22 cellular contexts compared by ENCODE assay signal in the genomic region with DNA sequence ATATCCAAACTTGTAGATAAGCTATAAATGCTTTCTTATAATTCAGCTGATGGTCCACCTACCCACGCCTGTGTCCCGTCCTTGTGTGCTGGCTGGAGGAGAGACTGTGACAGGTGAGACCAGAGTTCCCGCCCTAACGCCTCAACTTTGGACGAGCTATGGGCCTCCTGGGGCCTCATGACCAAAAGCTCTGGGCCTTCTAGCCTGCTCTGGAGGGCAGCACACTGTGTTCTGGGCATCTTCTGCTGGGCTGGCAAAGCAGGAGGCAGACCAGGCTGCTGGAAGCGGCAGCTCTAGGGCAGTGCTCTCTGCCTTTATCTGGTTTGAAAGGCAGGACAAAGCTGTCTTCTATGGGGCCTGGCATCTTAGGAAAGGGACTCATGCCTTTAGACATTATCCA. TPM values are rescaled to one million over a fixed set of nuclear protein-coding genes. Genes with fewer than 3 reads are reported as not detected.
A peak's percentile ranks its signal among the peaks of the same experiment; 100 is the strongest.
DNase-seq lines count a peak whose midpoint lies in the region; ATAC-seq and TF ChIP-seq lines count a peak whose summit lies in the region.
"Had no signal": no experiment of that assay in that cellular context is flagged by ENCODE, and none has a peak within 500 bp of the region (broad histone marks: within the 10 kb centered on the region; RNA-seq: fewer than 3 reads in every experiment).

No MANE protein-coding gene starts in this region.

- H3K36me3 ChIP-seq in BE2C (no peaks in the 10 kb centered on the region), stomach (no peaks in the 10 kb centered on the region)

- peak; percentile 22 for ATAC-seq in Right ventricle myocardium superior (ENCODE audit: poor library complexity)
- no peak for ATAC-seq in GM19397 (IDR thresholded peaks at IDR 0.05; ENCODE audit: unreplicated experiment)
- ATAC-seq: GM12878 had no signal

- H3K4me3 Mint-ChIP-seq in neural crest cell, result no peak overlapping the region
- H3K4me3 Mint-ChIP-seq: B cell; CD4-positive, CD25-positive, alpha-beta regulatory T cell; CD8-positive, alpha-beta memory T cell had no signal

- no peak overlapping the region for H3K4me3 ChIP-seq in BE2C (ENCODE audit: low read depth, low read length)
- no peak overlapping the region for H3K4me3 ChIP-seq in stomach
- H3K4me3 ChIP-seq: GM12878, GM23248 had no signal

- no peak for DNase-seq in Right ventricle myocardium superior
- DNase-seq in cardiac septum (ENCODE audit: low spot score), result no peak
- DNase-seq in neural crest cell (ENCODE audit: low read depth, low spot score), result no peak
- DNase-seq in BE2C, result no peak
- no peak for DNase-seq in stomach
- DNase-seq: 8988T; CD4-positive, CD25-positive, alpha-beta regulatory T cell; CD8-positive, alpha-beta memory T cell; COR-L47; DMS 273 treated with DMSO at 0.1 percent for 48 hours; DMS53; DND-41; EL; GM23248; HCEC 1CT; IMR-90 had no signal

- 89 to 94% (median 92%) methylated on average over 6 of the region's 6 CpGs for WGBS in stomach, 5 donors

- peaks cover 3% of the 10 kb centered on the region for H3K27me3 Mint-ChIP-seq in neural crest cell (ENCODE audit: low read depth)

- no peak for TF ChIP-seq EP300 in stomach (IDR thresholded peaks at IDR 0.05)

- peaks cover 52% of the 10 kb centered on the region for H3K4me1 Mint-ChIP-seq in neural crest cell
- H3K4me1 Mint-ChIP-seq: B cell; CD4-positive, CD25-positive, alpha-beta regulatory T cell; CD8-positive, alpha-beta memory T cell had no signal

- H3K27ac Mint-ChIP-seq in neural crest cell (ENCODE audit: unreplicated experiment), result peak overlapping the region; percentile 92
- H3K27ac Mint-ChIP-seq: B cell; CD4-positive, CD25-positive, alpha-beta regulatory T cell; CD8-positive, alpha-beta memory T cell had no signal

- no peaks in the 10 kb centered on the region for H3K27me3 ChIP-seq in BE2C
- no peaks in the 10 kb centered on the region for H3K27me3 ChIP-seq in stomach

- no peak for TF ChIP-seq POLR2A in stomach (IDR thresholded peaks at IDR 0.05)

- H3K27ac ChIP-seq in cingulate gyrus (ENCODE audit: low read depth, low read length) (peak overlapping the region; percentile 29), stomach (no peak overlapping the region)
- H3K27ac ChIP-seq: GM23248, HL-60 had no signal

- H3K36me3 Mint-ChIP-seq in neural crest cell (ENCODE audit: low read depth), result peaks cover 3% of the 10 kb centered on the region
- H3K36me3 Mint-ChIP-seq: CD4-positive, CD25-positive, alpha-beta regulatory T cell had no signal

- no peaks in the 10 kb centered on the region for H3K9me3 Mint-ChIP-seq in neural crest cell
- H3K9me3 Mint-ChIP-seq: CD8-positive, alpha-beta memory T cell had no signal

- TF ChIP-seq CTCF in neural crest cell (conservative IDR thresholded peaks at IDR 0.05), result no peak
- no peak for TF ChIP-seq CTCF in BE2C (IDR thresholded peaks at IDR 0.05; ENCODE audit: low read depth, low read length)
- TF ChIP-seq CTCF in stomach (IDR thresholded peaks at IDR 0.05), result no peak

- H3K4me1 ChIP-seq in BE2C, result no peaks in the 10 kb centered on the region
- no peaks in the 10 kb centered on the region for H3K4me1 ChIP-seq in stomach

- intact Hi-C loops in Right ventricle myocardium superior (cut with DNase I) (no loop called here), cardiac septum (cut with DNase I) (no loop called here), stomach (cut with DNase I; ENCODE audit: low total_unique reads) (no loop called here)

- no peaks in the 10 kb centered on the region for H3K9me3 ChIP-seq in BE2C
- H3K9me3 ChIP-seq in stomach, result no peaks in the 10 kb centered on the region

RNA-seq across cellular contexts. Expression of gene PAX8, which starts 26.0 kb away (rescaled TPM):
- total RNA-seq in Right ventricle myocardium superior (0.35 TPM), cardiac septum (0.35 TPM), neural crest cell (0.49 and 0.98 TPM in 2 replicates), stomach (1 to 10 TPM in 2 of 5 donors, not detected in 3; 4.0 to 6.5 TPM)
- not detected for polyA plus RNA-seq in BE2C (2012; ENCODE audit: insufficient read depth, insufficient read length, low read depth)
- 1 to 10 TPM in 1 of 3 donors, under 1 TPM in 2; 0.28 to 1.1 (median 0.50) TPM for polyA plus RNA-seq in stomach
- total RNA-seq: G401 had no signal
